In genomic region chr10:100972115-100972903, GRCh38 we compare ENCODE assay signal across 23 cellular contexts. TPM values are rescaled to one million over a fixed set of nuclear protein-coding genes. Genes with fewer than 3 reads are reported as not detected.
DNase-seq lines count a peak whose midpoint lies in the region; ATAC-seq and TF ChIP-seq lines count a peak whose summit lies in the region.
"Had no signal": no experiment of that assay in that cellular context is flagged by ENCODE, and none has a peak within 500 bp of the region (broad histone marks: within the 10 kb centered on the region; RNA-seq: fewer than 3 reads in every experiment).

No MANE protein-coding gene starts in this region.

- no peaks in the 10 kb centered on the region for H3K36me3 Mint-ChIP-seq in neural crest cell (ENCODE audit: low read depth)
- no peaks in the 10 kb centered on the region for H3K36me3 Mint-ChIP-seq in activated naive CD4-positive, alpha-beta T cell treated with anti-CD3 and anti-CD28 coated beads, Interleukin-2, amount 10 ng/mL, durations not matched to agents 7 days and 5 days
- H3K36me3 Mint-ChIP-seq: activated naive CD8-positive, alpha-beta T cell; IgD-negative memory B cell; WTC11 had no signal

- H3K27me3 Mint-ChIP-seq in neural crest cell (ENCODE audit: low read depth), result peaks cover 6% of the 10 kb centered on the region
- H3K27me3 Mint-ChIP-seq in activated naive CD4-positive, alpha-beta T cell treated with anti-CD3 and anti-CD28 coated beads, Interleukin-2, amount 10 ng/mL, durations not matched to agents 7 days and 5 days, result peaks cover 35% of the 10 kb centered on the region
- H3K27me3 Mint-ChIP-seq: activated naive CD8-positive, alpha-beta T cell; IgD-negative memory B cell; naive thymus-derived CD8-positive, alpha-beta T cell had no signal

- H3K4me3 ChIP-seq in coronary artery (no peak overlapping the region), upper lobe of left lung (no peak overlapping the region)

- TF ChIP-seq POLR2A in upper lobe of left lung (IDR thresholded peaks at IDR 0.05), result no peak

- no peaks in the 10 kb centered on the region for H3K9me3 Mint-ChIP-seq in neural crest cell
- no peaks in the 10 kb centered on the region for H3K9me3 Mint-ChIP-seq in activated naive CD4-positive, alpha-beta T cell treated with anti-CD3 and anti-CD28 coated beads, Interleukin-2, amount 10 ng/mL, durations not matched to agents 7 days and 5 days
- H3K9me3 Mint-ChIP-seq: activated T-cell treated with anti-CD3 and anti-CD28 coated beads, Interleukin-2, amount 50 U/mL, for 72 hours; IgD-negative memory B cell; naive thymus-derived CD8-positive, alpha-beta T cell; WTC11 had no signal

- peak overlapping the region; percentile 59 for H3K4me3 Mint-ChIP-seq in neural crest cell
- H3K4me3 Mint-ChIP-seq in activated naive CD4-positive, alpha-beta T cell treated with anti-CD3 and anti-CD28 coated beads, Interleukin-2, amount 10 ng/mL, durations not matched to agents 7 days and 5 days, result no peak overlapping the region
- H3K4me3 Mint-ChIP-seq: activated naive CD8-positive, alpha-beta T cell; activated T-cell treated with anti-CD3 and anti-CD28 coated beads, Interleukin-2, amount 50 U/mL, for 72 hours; WTC11 had no signal

- TF ChIP-seq CTCF in coronary artery (IDR thresholded peaks at IDR 0.05), result no peak
- TF ChIP-seq CTCF in neural crest cell (conservative IDR thresholded peaks at IDR 0.05), result no peak
- TF ChIP-seq CTCF in upper lobe of left lung (IDR thresholded peaks at IDR 0.05), result no peak

- no peaks in the 10 kb centered on the region for H3K9me3 ChIP-seq in upper lobe of left lung

- H3K27me3 ChIP-seq in upper lobe of left lung, result no peaks in the 10 kb centered on the region

- DNase-seq in ELF-1 (ENCODE audit: low read depth, low spot score) (peak; percentile 39), coronary artery (ENCODE audit: low spot score) (peak; percentile 31), neural crest cell (ENCODE audit: low read depth, low spot score) (no peak), upper lobe of left lung (no peak)
- DNase-seq in activated naive CD4-positive, alpha-beta T cell treated with anti-CD3 and anti-CD28 coated beads, Interleukin-2, amount 10 ng/mL, durations not matched to agents 7 days and 5 days, result no peak
- DNase-seq: activated CD4-positive, alpha-beta T cell treated with anti-CD3 and anti-CD28 coated beads, Interleukin-2, amount 50 U/mL, for 48 hours; activated T-cell treated with anti-CD3 and anti-CD28 coated beads, Interleukin-2, amount 50 U/mL, for 72 hours; DMS 273 treated with DMSO at 0.1 percent for 48 hours; effector memory CD4-positive, alpha-beta T cell; mesendoderm; naive thymus-derived CD8-positive, alpha-beta T cell; NCI-H1436; NCI-H2171; NCI-H526; posterior cingulate gyrus; stimulated activated CD4-positive, alpha-beta T cell treated with anti-CD3 and anti-CD28 coated beads, Interleukin-2, amount 100 ng/mL, for 24 hours; stimulated activated naive CD4-positive, alpha-beta T cell had no signal

- H3K36me3 ChIP-seq in upper lobe of left lung, result peaks cover 0 to under 1% (median 0%) of the 10 kb centered on the region in 4 donors

- no peak for TF ChIP-seq EP300 in upper lobe of left lung (IDR thresholded peaks at IDR 0.05)

- no peak overlapping the region for H3K27ac Mint-ChIP-seq in neural crest cell (ENCODE audit: unreplicated experiment)
- H3K27ac Mint-ChIP-seq in activated naive CD4-positive, alpha-beta T cell treated with anti-CD3 and anti-CD28 coated beads, Interleukin-2, amount 10 ng/mL, durations not matched to agents 7 days and 5 days, result no peak overlapping the region
- H3K27ac Mint-ChIP-seq: activated naive CD8-positive, alpha-beta T cell; activated T-cell treated with anti-CD3 and anti-CD28 coated beads, Interleukin-2, amount 50 U/mL, for 72 hours; WTC11 had no signal

- peaks cover 4 to 24% (median 16%) of the 10 kb centered on the region in 4 donors for H3K4me1 ChIP-seq in upper lobe of left lung

- ATAC-seq in GM18520 (IDR thresholded peaks at IDR 0.05; ENCODE audit: unreplicated experiment) (no peak), upper lobe of left lung (ENCODE audit: low FRiP score in 2 of 2) (no peak)
- ATAC-seq: activated T-cell treated with anti-CD3 and anti-CD28 coated beads, Interleukin-2, amount 50 U/mL, for 72 hours; naive thymus-derived CD8-positive, alpha-beta T cell; WTC11 had no signal

- 78 to 82% methylated on average over 13 of the region's 13 CpGs for WGBS in upper lobe of left lung, 2 donors

- no peak overlapping the region for H3K27ac ChIP-seq in coronary artery
- H3K27ac ChIP-seq in upper lobe of left lung, result no peak overlapping the region
- H3K27ac ChIP-seq: RWPE1 had no signal

- H3K4me1 Mint-ChIP-seq in neural crest cell, result peaks cover 41% of the 10 kb centered on the region
- H3K4me1 Mint-ChIP-seq in activated naive CD4-positive, alpha-beta T cell treated with anti-CD3 and anti-CD28 coated beads, Interleukin-2, amount 10 ng/mL, durations not matched to agents 7 days and 5 days, result peaks cover 14% of the 10 kb centered on the region

- CTCF ChIA-PET in activated naive CD4-positive, alpha-beta T cell treated with anti-CD3 and anti-CD28 coated beads, Interleukin-2, amount 10 ng/mL, durations not matched to agents 7 days and 5 days (lab: Charles Lee), result interaction anchor here (1.4 kb wide), 1 partner anchor 24 kb away, joined by 3 read pairs; no protein-coding TSS in a partner anchor

RNA-seq across cellular contexts. Expression of gene SEMA4G, which starts 3.0 kb away (rescaled TPM):
- total RNA-seq in neural crest cell (7.0 and 9.1 TPM in 2 replicates), upper lobe of left lung (10 to 100 TPM in 2 of 6 donors, 1 to 10 TPM in 4; 5.4 to 20.4 (median 8.5) TPM)
- total RNA-seq: MCF 10A had no signal

RNA-seq across cellular contexts. Expression of gene MRPL43, which starts 15.0 kb away (rescaled TPM):
- total RNA-seq in neural crest cell, result 62.9 and 64.0 TPM in 2 replicates
- 10 to 100 TPM; 40.2 to 72.1 (median 63.5) TPM for total RNA-seq in upper lobe of left lung

RNA-seq across cellular contexts. Expression of gene TWNK, which starts 15.0 kb away (rescaled TPM):
- total RNA-seq in neural crest cell (14.3 and 14.6 TPM in 2 replicates), upper lobe of left lung (1 to 10 TPM; 2.6 to 9.1 (median 5.8) TPM)

RNA-seq across cellular contexts. Expression of gene LZTS2, which starts 27.3 kb away (rescaled TPM):
- total RNA-seq in neural crest cell (70.8 and 71.0 TPM in 2 replicates), upper lobe of left lung (100 to 1,000 TPM in 2 of 6 donors, 10 to 100 TPM in 4; 42.5 to 105 (median 60.1) TPM)

RNA-seq across cellular contexts. Expression of gene PDZD7, which starts 58.6 kb away (rescaled TPM):
- total RNA-seq in neural crest cell (0.50 and 0.68 TPM in 2 replicates), upper lobe of left lung (1 to 10 TPM in 5 of 6 donors, under 1 TPM in 1; 0.39 to 2.4 (median 1.7) TPM)

Comparison
In these comparisons a context has a peak if more than half of its experiments do, and no peak if none do; other contexts are left out.
1. DNase-seq: peak in ELF-1 (single experiment) and coronary artery (single experiment); none in neural crest cell (single experiment), activated naive CD4-positive, alpha-beta T cell treated with anti-CD3 and anti-CD28 coated beads, Interleukin-2, amount 10 ng/mL, durations not matched to agents 7 days and 5 days (single experiment) and upper lobe of left lung (0 of 2).